In genomic region chr20:50747275-50747674, GRCh38 we compare ENCODE assay signal across 1 cellular context.
TF ChIP-seq lines count a peak whose summit lies in the region.

No MANE protein-coding gene starts in this region.

TF ChIP-seq in HCT116, 20 proteins besides CTCF, POLR2A, EP300 and RAD21 (continued from another document):
- TF ChIP-seq REST (IDR thresholded peaks at IDR 0.05; ENCODE audit: low read depth) (no peak), TCF7L2 (IDR thresholded peaks at IDR 0.05; ENCODE audit: borderline replicate concordance, extremely low read depth, insufficient read depth, insufficient read length) (no peak), FOSL1 (IDR thresholded peaks at IDR 0.05; ENCODE audit: low read depth) (no peak)
TF ChIP-seq in HCT116: peak in this region for 0.
